ENCODE assay signal across 8 cellular contexts in the genomic region with DNA sequence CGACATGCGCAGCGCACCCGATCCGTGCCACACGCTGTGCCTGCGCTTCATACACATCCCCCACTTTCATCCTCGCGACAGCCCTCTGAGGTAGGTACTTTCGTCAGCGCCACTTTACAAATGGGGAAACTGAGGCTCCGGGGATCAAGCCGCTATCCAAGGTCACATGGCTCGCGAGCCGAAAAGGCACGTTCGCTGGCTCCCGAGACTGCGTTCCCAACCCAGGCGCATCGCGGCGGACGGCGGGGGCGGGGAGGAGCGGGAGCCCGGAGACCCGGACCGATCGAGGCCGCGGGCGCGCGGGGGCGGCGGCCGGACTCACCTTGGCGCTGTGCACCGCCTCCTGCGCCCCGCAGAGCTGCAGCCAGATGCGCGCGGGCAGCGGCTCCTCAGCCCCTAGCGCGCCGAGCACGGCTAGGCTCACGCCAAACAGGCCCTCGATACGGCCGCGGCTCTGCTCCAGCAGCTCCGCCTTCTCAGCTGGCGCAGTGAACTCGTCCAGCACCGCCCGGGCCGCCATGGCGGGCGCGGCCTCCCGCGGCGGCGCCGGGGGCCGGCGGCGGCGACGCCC. TPM values are rescaled to one million over a fixed set of nuclear protein-coding genes. Genes with fewer than 3 reads are reported as not detected.
DNase-seq lines count a peak whose midpoint lies in the region; ATAC-seq, FAIRE-seq and TF ChIP-seq lines count a peak whose summit lies in the region.

No MANE protein-coding gene starts in this region.

- no peak for TF ChIP-seq CTCF in CD8-positive, alpha-beta T cell (IDR thresholded peaks at IDR 0.05)
- TF ChIP-seq CTCF in GM12878 (IDR thresholded peaks at IDR 0.05 in 2 of 3, conservative IDR thresholded peaks at IDR 0.05 in 1 of 3; ENCODE audit: control insufficient read depth in 2 of 3, extremely low read depth in 1 of 3, insufficient read depth in 1 of 3, low read depth in 3 of 3, low read length in 3 of 3): no peak

- peak in 5 of 7 experiments; percentile 31 to 62 (median 49) for DNase-seq in CD8-positive, alpha-beta T cell
- DNase-seq in SJCRH30 (peak; percentile 67 to 69), GM12878 (ENCODE audit: low read depth, low spot score) (no peak), immature natural killer cell (peak in 1 of 3 donors; percentile 26), frontal cortex (ENCODE audit: low spot score in 2 of 2) (no peak)

- TF ChIP-seq EP300 in GM12878 (IDR thresholded peaks at IDR 0.05; ENCODE audit: borderline replicate concordance in 1 of 2, control insufficient read depth in 1 of 2, low read depth in 2 of 2, low read length in 2 of 2): no peak

- peak; percentile 75 for TF ChIP-seq POLR2A in GM12878 (IDR thresholded peaks at IDR 0.05; ENCODE audit: low read depth, low read length)

- peak; percentile 17 for ATAC-seq in CD8-positive, alpha-beta T cell
- peak; percentile 39 for ATAC-seq in GM19463 (IDR thresholded peaks at IDR 0.05; ENCODE audit: unreplicated experiment)
- ATAC-seq in HG03469 (IDR thresholded peaks at IDR 0.05; ENCODE audit: unreplicated experiment): peak; percentile 19
- ATAC-seq in GM12878: peak; percentile 46

- peaks cover 80% of the 10 kb centered on the region for H3K4me1 ChIP-seq in CD8-positive, alpha-beta T cell (ENCODE audit: insufficient read depth, low read length)
- peaks cover 5% of the 10 kb centered on the region; the same call in 1 of the 2 replicates for H3K4me1 ChIP-seq in SJCRH30
- H3K4me1 ChIP-seq in GM12878 (ENCODE audit: control insufficient read depth, insufficient read depth, low read length): peaks cover 46% of the 10 kb centered on the region
- peaks cover 41 to 53% (median 49%) of the 10 kb centered on the region in 3 donors for H3K4me1 ChIP-seq in skeletal muscle tissue (ENCODE audit: control insufficient read depth in 3 of 3, insufficient read depth in 3 of 3, low read length in 3 of 3)

- BruUV-seq in GM12878 (replicated peaks; lab: Mats Ljungman, UMichigan): no TSS peak

- SMC1A ChIA-PET in GM12878 (lab: Charles Lee; ENCODE audit: uncharacterized antibody, unreplicated experiment): interaction anchor here (0.8 to 4.1 kb wide), 2 partner anchors 10 to 14 kb away, joined by 3 to 21 read pairs; no protein-coding TSS in a partner anchor

- H3K4me3 ChIP-seq in CD8-positive, alpha-beta T cell (ENCODE audit: low read depth, low read length): peak overlapping the region; percentile 88
- H3K4me3 ChIP-seq in SJCRH30: peak overlapping the region; percentile 99
- H3K4me3 ChIP-seq in GM12878: peak overlapping the region; percentile 90
- H3K4me3 ChIP-seq in skeletal muscle tissue (ENCODE audit: low read length in 3 of 3): peak overlapping the region; percentile 97 to 99 (median 97)

- H3K27ac ChIP-seq in CD8-positive, alpha-beta T cell (ENCODE audit: low read depth, low read length): peak overlapping the region; percentile 87
- H3K27ac ChIP-seq in SJCRH30: peak overlapping the region; percentile 70
- peak overlapping the region; percentile 97 for H3K27ac ChIP-seq in GM12878 (ENCODE audit: control insufficient read depth, insufficient read depth)
- H3K27ac ChIP-seq in skeletal muscle tissue (ENCODE audit: low read depth, low read length): peak overlapping the region; percentile 86

- no peaks in the 10 kb centered on the region for H3K9me3 ChIP-seq in CD8-positive, alpha-beta T cell (ENCODE audit: low read length)
- H3K9me3 ChIP-seq in SJCRH30 (replicated peaks) (no peaks in the 10 kb centered on the region), GM12878 (replicated peaks; ENCODE audit: control insufficient read depth, insufficient read depth, low read length) (no peaks in the 10 kb centered on the region), skeletal muscle tissue (ENCODE audit: control insufficient read depth in 3 of 3, low read length in 3 of 3) (no peaks in the 10 kb centered on the region)

- H3K27ac Mint-ChIP-seq in CD8-positive, alpha-beta T cell: peak overlapping the region; percentile 94
- H3K27ac Mint-ChIP-seq in immature natural killer cell: peak overlapping the region; percentile 86 to 98 (median 92)

- TF ChIP-seq RAD21 in GM12878 (IDR thresholded peaks at IDR 0.05; ENCODE audit: insufficient read depth, low read depth, low read length): no peak

- no peak overlapping the region for H3K4me3 Mint-ChIP-seq in CD8-positive, alpha-beta T cell
- H3K4me3 Mint-ChIP-seq in immature natural killer cell: peak overlapping the region in 3 of 5 donors; percentile 88 to 91 (median 88)

- peaks cover 3% of the 10 kb centered on the region for H3K9me3 Mint-ChIP-seq in CD8-positive, alpha-beta T cell
- peaks cover 0 to 4% (median 1%) of the 10 kb centered on the region in 6 donors for H3K9me3 Mint-ChIP-seq in immature natural killer cell

- H3K36me3 Mint-ChIP-seq in CD8-positive, alpha-beta T cell: peaks cover 14% of the 10 kb centered on the region
- H3K36me3 Mint-ChIP-seq in immature natural killer cell: peaks cover 0 to 4% (median 3%) of the 10 kb centered on the region in 3 donors

- H3K27me3 Mint-ChIP-seq in CD8-positive, alpha-beta T cell (ENCODE audit: low read depth): no peaks in the 10 kb centered on the region
- H3K27me3 Mint-ChIP-seq in immature natural killer cell (ENCODE audit: low read depth in 3 of 3): peaks cover 16 to 39% (median 30%) of the 10 kb centered on the region in 3 donors

- in situ Hi-C loops in GM12878 (cut with MboI): loop anchor here (10.0 to 25.0 kb wide), 2 partner anchors 55 to 1472 kb away; a partner anchor contains a TSS

- peak overlapping the region; percentile 64 for H3K4me2 ChIP-seq in GM12878 (ENCODE audit: control insufficient read depth, insufficient read depth)

- FAIRE-seq in GM12878 (lab: Jason Lieb, UNC) (no peak), frontal cortex (lab: Jason Lieb, UNC) (no peak)

- intact Hi-C loops in CD8-positive, alpha-beta T cell (cut with DNase I, micrococcal nuclease): loop anchor here (2.0 to 10.0 kb wide), 7 partner anchors 47 to 1922 kb away; a partner anchor contains a TSS
- intact Hi-C loops in GM12878 (cut with micrococcal nuclease; ENCODE audit: unreplicated experiment): loop anchor here (1.0 to 5.0 kb wide), 3 partner anchors 42 to 243 kb away; no protein-coding TSS in a partner anchor

- RAD21 ChIA-PET in GM12878 (lab: Charles Lee; ENCODE audit: unreplicated experiment): interaction anchor here (1.0 to 1.2 kb wide), 2 partner anchors 14 to 72 kb away, joined by 4 to 5 read pairs; no protein-coding TSS in a partner anchor

- peaks cover 57% of the 10 kb centered on the region for H3K79me2 ChIP-seq in GM12878 (ENCODE audit: control insufficient read depth, insufficient read depth, low read length)

- WGBS in GM12878 (ENCODE audit: insufficient coverage, insufficient replicate concordance, low lambda C conversion rate, missing lambda C conversion rate): under 1% methylated on average over 61 of the region's 76 CpGs

- H3K27me3 ChIP-seq in CD8-positive, alpha-beta T cell (ENCODE audit: insufficient read depth, low read length): no peaks in the 10 kb centered on the region
- H3K27me3 ChIP-seq in SJCRH30 (no peaks in the 10 kb centered on the region), GM12878 (replicated peaks in 1 of 2; ENCODE audit: control insufficient read depth in 2 of 2, insufficient read depth in 2 of 2, low read length in 1 of 2) (no peaks in the 10 kb centered on the region), skeletal muscle tissue (ENCODE audit: control insufficient read depth in 3 of 3, insufficient read depth in 3 of 3, low read length in 3 of 3) (no peaks in the 10 kb centered on the region)

- H3K9ac ChIP-seq in GM12878 (ENCODE audit: control insufficient read depth, insufficient read depth, low read length): peak overlapping the region; percentile 90
- peak overlapping the region; percentile 90 to 95 (median 90) for H3K9ac ChIP-seq in skeletal muscle tissue (ENCODE audit: low read depth in 1 of 3, low read length in 3 of 3)

- H3K36me3 ChIP-seq in CD8-positive, alpha-beta T cell (ENCODE audit: insufficient read depth, low read length): no peaks in the 10 kb centered on the region
- H3K36me3 ChIP-seq in SJCRH30 (peaks cover 7% of the 10 kb centered on the region), GM12878 (ENCODE audit: control insufficient read depth in 2 of 2, insufficient read depth in 2 of 2, low read length in 1 of 2) (peaks cover 0 to 2% of the 10 kb centered on the region in 2 experiments; a peak in 1 of 4 replicates), skeletal muscle tissue (ENCODE audit: control insufficient read depth in 3 of 3, insufficient read depth in 3 of 3, low read length in 3 of 3) (no peaks in the 10 kb centered on the region)

- POLR2A ChIA-PET in CD8-positive, alpha-beta T cell (lab: Charles Lee): interaction anchor here (0.6 to 1.9 kb wide), 6 partner anchors 13 to 1636 kb away, joined by 3 to 16 read pairs (median 4); a partner anchor contains a TSS
- POLR2A ChIA-PET in GM12878 (lab: Charles Lee): interaction anchor here (0.7 to 1.6 kb wide), 3 partner anchors 13 to 1150 kb away, joined by 3 to 4 read pairs (median 3); no protein-coding TSS in a partner anchor

- H3K4me1 Mint-ChIP-seq in CD8-positive, alpha-beta T cell (ENCODE audit: low read depth): peaks cover 39% of the 10 kb centered on the region
- H3K4me1 Mint-ChIP-seq in immature natural killer cell: peaks cover 36 to 37% of the 10 kb centered on the region in 2 donors

- CTCF ChIA-PET in CD8-positive, alpha-beta T cell (lab: Charles Lee): interaction anchor here (10.7 kb wide), 1 partner anchor 13 kb away, joined by 110 read pairs; no protein-coding TSS in a partner anchor
- CTCF ChIA-PET in GM12878 (lab: Yijun Ruan, JAX): no interaction called here

- H4K20me1 ChIP-seq in GM12878 (ENCODE audit: control insufficient read depth, insufficient read depth): peaks cover 11% of the 10 kb centered on the region; the same call in 1 of the 2 replicates

- H2AFZ ChIP-seq in GM12878 (ENCODE audit: control insufficient read depth, low read depth, low read length): peak overlapping the region; percentile 61

RNA-seq across cellular contexts. Expression of a gene that starts 0.4 kb away (rescaled TPM):
- 100 to 1,000 TPM; 153 to 156 TPM for total RNA-seq in CD8-positive, alpha-beta T cell
- 34.3 and 37.6 TPM in 2 replicates for total RNA-seq in SJCRH30 (2014; rRNA removed; shearing (Covaris generic))
- total RNA-seq in GM12878 (2013; cell fraction: nucleolus; rRNA removed): 72.5 and 73.2 TPM in 2 replicates
- total RNA-seq in GM12878 (2014; rRNA removed) (17.9 and 19.9 TPM in 2 replicates), GM12878 (2014; rRNA removed; fragmentation: Illumina TruSeq; extraction: Trizol) (28.6 and 29.5 TPM in 2 replicates), GM12878 (2021) (26.7 and 30.6 TPM in 2 replicates), skeletal muscle tissue (22.4 TPM), frontal cortex (27.3 TPM)
- polyA plus RNA-seq in GM12878 (2011; ENCODE audit: low read depth): 26.4 TPM
- polyA plus RNA-seq in GM12878 (2011; rRNA removed) (32.6 and 46.6 TPM in 2 replicates), GM12878 (2014; fragmentation: Illumina TruSeq; extraction: Trizol) (28.0 and 31.6 TPM in 2 replicates), GM12878 (2014; fragmentation: Nextera tagmentation; extraction: Ambion mirVana) (1 to 10 TPM; 2.5 to 3.2 TPM), GM12878 (2014; rRNA removed) (11.1 and 12.6 TPM in 2 replicates), GM12878 (2016; fragmentation: Nextera tagmentation; extraction: Ambion mirVana) (10 to 100 TPM in 1 of 2 experiments, 1 to 10 TPM in 1; 4.7 to 14.3 TPM), immature natural killer cell (10 to 100 TPM; 13.1 to 40.3 (median 22.3) TPM)
- 11.7 and 14.2 TPM in 2 replicates for polyA plus RNA-seq in GM12878 (2011; cell fraction: cytosol; rRNA removed)
- 18.0 and 18.2 TPM in 2 replicates for polyA plus RNA-seq in GM12878 (2011; cell fraction: nucleus; rRNA removed)
- 15.9 and 21.5 TPM in 2 replicates for polyA plus RNA-seq in GM12878 (2012)
- polyA minus RNA-seq in GM12878 (2011; rRNA and poly(A)+ RNA removed): 27.6 and 28.2 TPM in 2 replicates
- 14.1 and 20.3 TPM in 2 replicates for polyA minus RNA-seq in GM12878 (2011; cell fraction: cytosol; rRNA and poly(A)+ RNA removed)
- 14.9 and 23.7 TPM in 2 replicates for polyA minus RNA-seq in GM12878 (2011; cell fraction: nucleus; rRNA and poly(A)+ RNA removed)

Comparison
In these comparisons a context has a peak if more than half of its experiments do, and no peak if none do; other contexts are left out.
1. DNase-seq: peak in CD8-positive, alpha-beta T cell (5 of 7) and SJCRH30 (2 of 2); none in GM12878 (single experiment) and frontal cortex (0 of 2).
2. Peak in every context shown above with its lines, with median percentiles within 50 percentile points of each other: ATAC-seq, H3K27ac ChIP-seq and H3K4me3 ChIP-seq.